1 cellular context compared by ENCODE assay signal in the genomic region with DNA sequence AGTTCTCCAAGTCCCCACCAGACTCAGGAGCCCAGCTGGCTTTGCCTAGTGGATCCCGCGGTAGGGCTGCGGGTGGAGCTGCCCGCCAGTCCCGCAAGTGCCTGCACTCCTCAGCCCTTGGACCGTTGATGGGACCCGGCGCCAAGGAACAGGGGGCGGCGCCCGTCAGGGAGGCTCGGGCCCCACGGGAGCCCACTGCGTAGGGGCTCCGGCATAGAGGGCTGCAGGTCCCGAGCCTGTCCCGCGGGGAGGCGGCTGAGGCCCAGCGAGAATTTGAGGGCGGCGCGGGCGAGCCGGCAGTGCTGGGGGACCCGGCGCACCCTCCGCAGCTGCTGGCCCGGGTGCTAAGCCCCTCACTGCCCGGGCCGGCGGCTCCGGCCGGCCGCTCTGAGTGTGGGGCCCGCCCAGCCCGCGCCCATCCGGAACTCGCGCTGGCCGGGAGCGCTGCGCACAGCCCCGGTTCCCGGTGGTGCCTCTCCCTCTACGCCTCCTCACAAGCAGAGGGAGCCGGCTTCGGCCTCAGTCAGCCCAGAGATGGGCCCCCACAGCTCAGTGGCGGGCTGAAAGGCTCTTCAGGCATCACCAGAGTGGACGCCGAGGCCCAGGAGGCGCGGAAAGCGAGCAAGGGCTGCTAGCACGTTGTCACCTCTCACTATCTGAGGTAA.
TF ChIP-seq lines count a peak whose summit lies in the region.

No MANE protein-coding gene starts in this region.

TF ChIP-seq in WTC11, 78 proteins besides CTCF, POLR2A, EP300 and RAD21 (continued from another document):
- TF ChIP-seq, protein P1, sequence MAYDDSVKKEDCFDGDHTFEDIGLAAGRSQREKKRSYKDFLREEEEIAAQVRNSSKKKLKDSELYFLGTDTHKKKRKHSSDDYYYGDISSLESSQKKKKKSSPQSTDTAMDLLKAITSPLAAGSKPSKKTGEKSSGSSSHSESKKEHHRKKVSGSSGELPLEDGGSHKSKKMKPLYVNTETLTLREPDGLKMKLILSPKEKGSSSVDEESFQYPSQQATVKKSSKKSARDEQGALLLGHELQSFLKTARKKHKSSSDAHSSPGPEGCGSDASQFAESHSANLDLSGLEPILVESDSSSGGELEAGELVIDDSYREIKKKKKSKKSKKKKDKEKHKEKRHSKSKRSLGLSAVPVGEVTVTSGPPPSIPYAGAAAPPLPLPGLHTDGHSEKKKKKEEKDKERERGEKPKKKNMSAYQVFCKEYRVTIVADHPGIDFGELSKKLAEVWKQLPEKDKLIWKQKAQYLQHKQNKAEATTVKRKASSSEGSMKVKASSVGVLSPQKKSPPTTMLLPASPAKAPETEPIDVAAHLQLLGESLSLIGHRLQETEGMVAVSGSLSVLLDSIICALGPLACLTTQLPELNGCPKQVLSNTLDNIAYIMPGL (CRISPR knock-in tag; IDR thresholded peaks at IDR 0.05): no peak
- no peak for TF ChIP-seq CREB1 (CRISPR knock-in tag; IDR thresholded peaks at IDR 0.05)
- no peak for TF ChIP-seq NFE2L1 (CRISPR knock-in tag; IDR thresholded peaks at IDR 0.05)
- TF ChIP-seq, protein P2, sequence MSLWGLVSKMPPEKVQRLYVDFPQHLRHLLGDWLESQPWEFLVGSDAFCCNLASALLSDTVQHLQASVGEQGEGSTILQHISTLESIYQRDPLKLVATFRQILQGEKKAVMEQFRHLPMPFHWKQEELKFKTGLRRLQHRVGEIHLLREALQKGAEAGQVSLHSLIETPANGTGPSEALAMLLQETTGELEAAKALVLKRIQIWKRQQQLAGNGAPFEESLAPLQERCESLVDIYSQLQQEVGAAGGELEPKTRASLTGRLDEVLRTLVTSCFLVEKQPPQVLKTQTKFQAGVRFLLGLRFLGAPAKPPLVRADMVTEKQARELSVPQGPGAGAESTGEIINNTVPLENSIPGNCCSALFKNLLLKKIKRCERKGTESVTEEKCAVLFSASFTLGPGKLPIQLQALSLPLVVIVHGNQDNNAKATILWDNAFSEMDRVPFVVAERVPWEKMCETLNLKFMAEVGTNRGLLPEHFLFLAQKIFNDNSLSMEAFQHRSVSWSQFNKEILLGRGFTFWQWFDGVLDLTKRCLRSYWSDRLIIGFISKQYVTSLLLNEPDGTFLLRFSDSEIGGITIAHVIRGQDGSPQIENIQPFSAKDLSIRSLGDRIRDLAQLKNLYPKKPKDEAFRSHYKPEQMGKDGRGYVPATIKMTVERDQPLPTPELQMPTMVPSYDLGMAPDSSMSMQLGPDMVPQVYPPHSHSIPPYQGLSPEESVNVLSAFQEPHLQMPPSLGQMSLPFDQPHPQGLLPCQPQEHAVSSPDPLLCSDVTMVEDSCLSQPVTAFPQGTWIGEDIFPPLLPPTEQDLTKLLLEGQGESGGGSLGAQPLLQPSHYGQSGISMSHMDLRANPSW (CRISPR knock-in tag; conservative IDR thresholded peaks at IDR 0.05; ENCODE audit: low read depth): no peak
- TF ChIP-seq PRRX2 (CRISPR knock-in tag; IDR thresholded peaks at IDR 0.05): no peak
- TF ChIP-seq ZNF416 (CRISPR knock-in tag; IDR thresholded peaks at IDR 0.05): no peak
- no peak for TF ChIP-seq JAZF1 (CRISPR knock-in tag; IDR thresholded peaks at IDR 0.05)
- TF ChIP-seq TP53 (CRISPR knock-in tag; IDR thresholded peaks at IDR 0.05): no peak
- TF ChIP-seq, protein P3, sequence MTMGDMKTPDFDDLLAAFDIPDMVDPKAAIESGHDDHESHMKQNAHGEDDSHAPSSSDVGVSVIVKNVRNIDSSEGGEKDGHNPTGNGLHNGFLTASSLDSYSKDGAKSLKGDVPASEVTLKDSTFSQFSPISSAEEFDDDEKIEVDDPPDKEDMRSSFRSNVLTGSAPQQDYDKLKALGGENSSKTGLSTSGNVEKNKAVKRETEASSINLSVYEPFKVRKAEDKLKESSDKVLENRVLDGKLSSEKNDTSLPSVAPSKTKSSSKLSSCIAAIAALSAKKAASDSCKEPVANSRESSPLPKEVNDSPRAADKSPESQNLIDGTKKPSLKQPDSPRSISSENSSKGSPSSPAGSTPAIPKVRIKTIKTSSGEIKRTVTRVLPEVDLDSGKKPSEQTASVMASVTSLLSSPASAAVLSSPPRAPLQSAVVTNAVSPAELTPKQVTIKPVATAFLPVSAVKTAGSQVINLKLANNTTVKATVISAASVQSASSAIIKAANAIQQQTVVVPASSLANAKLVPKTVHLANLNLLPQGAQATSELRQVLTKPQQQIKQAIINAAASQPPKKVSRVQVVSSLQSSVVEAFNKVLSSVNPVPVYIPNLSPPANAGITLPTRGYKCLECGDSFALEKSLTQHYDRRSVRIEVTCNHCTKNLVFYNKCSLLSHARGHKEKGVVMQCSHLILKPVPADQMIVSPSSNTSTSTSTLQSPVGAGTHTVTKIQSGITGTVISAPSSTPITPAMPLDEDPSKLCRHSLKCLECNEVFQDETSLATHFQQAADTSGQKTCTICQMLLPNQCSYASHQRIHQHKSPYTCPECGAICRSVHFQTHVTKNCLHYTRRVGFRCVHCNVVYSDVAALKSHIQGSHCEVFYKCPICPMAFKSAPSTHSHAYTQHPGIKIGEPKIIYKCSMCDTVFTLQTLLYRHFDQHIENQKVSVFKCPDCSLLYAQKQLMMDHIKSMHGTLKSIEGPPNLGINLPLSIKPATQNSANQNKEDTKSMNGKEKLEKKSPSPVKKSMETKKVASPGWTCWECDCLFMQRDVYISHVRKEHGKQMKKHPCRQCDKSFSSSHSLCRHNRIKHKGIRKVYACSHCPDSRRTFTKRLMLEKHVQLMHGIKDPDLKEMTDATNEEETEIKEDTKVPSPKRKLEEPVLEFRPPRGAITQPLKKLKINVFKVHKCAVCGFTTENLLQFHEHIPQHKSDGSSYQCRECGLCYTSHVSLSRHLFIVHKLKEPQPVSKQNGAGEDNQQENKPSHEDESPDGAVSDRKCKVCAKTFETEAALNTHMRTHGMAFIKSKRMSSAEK (CRISPR knock-in tag; IDR thresholded peaks at IDR 0.05; ENCODE audit: borderline replicate concordance): no peak
- TF ChIP-seq SOX15 (CRISPR knock-in tag; IDR thresholded peaks at IDR 0.05): no peak
- TF ChIP-seq, protein P4, sequence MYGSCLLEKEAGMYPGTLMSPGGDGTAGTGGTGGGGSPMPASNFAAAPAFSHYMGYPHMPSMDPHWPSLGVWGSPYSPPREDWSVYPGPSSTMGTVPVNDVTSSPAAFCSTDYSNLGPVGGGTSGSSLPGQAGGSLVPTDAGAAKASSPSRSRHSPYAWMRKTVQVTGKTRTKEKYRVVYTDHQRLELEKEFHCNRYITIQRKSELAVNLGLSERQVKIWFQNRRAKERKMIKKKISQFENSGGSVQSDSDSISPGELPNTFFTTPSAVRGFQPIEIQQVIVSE (CRISPR knock-in tag; IDR thresholded peaks at IDR 0.05; ENCODE audit: borderline replicate concordance): no peak
- no peak for TF ChIP-seq NFYB (CRISPR knock-in tag; conservative IDR thresholded peaks at IDR 0.05; ENCODE audit: low read depth)
- TF ChIP-seq, protein P5, sequence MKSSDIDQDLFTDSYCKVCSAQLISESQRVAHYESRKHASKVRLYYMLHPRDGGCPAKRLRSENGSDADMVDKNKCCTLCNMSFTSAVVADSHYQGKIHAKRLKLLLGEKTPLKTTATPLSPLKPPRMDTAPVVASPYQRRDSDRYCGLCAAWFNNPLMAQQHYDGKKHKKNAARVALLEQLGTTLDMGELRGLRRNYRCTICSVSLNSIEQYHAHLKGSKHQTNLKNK (CRISPR knock-in tag; IDR thresholded peaks at IDR 0.05): no peak
- TF ChIP-seq ZBTB21 (CRISPR knock-in tag; IDR thresholded peaks at IDR 0.05; ENCODE audit: borderline replicate concordance): no peak
